In genomic region chr15:71931261-71931660, GRCh38 we compare ENCODE assay signal across 5 cellular contexts.
"Had no signal": no experiment of that assay in that cellular context is flagged by ENCODE, and none has a peak within 500 bp of the region (broad histone marks: within the 10 kb centered on the region; RNA-seq: fewer than 3 reads in every experiment).

No MANE protein-coding gene starts in this region.

- DNase-seq: GDM1, GF-D8 had no signal

- FAIRE-seq: G401.6, GM12891, GM12892 had no signal
